Comparison of ENCODE assay signal across 20 cellular contexts in genomic region chr22:37884420-37884819, GRCh38. TPM values are rescaled to one million over a fixed set of nuclear protein-coding genes. Genes with fewer than 3 reads are reported as not detected.
DNase-seq lines count a peak whose midpoint lies in the region; ATAC-seq and TF ChIP-seq lines count a peak whose summit lies in the region.
"Had no signal": no experiment of that assay in that cellular context is flagged by ENCODE, and none has a peak within 500 bp of the region (broad histone marks: within the 10 kb centered on the region; RNA-seq: fewer than 3 reads in every experiment).

No MANE protein-coding gene starts in this region.

- H3K9me3 Mint-ChIP-seq in activated naive CD4-positive, alpha-beta T cell treated with anti-CD3 and anti-CD28 coated beads, Interleukin-2, amount 50 U/mL, for 72 hours: no peaks in the 10 kb centered on the region
- H3K9me3 Mint-ChIP-seq: IgD-negative memory B cell, neural progenitor cell had no signal

- H4K20me1 ChIP-seq in osteoblast (ENCODE audit: insufficient read depth, low read length): peaks cover 13% of the 10 kb centered on the region

- TF ChIP-seq CTCF in esophagus muscularis mucosa (IDR thresholded peaks at IDR 0.05) (no peak), osteoblast (IDR thresholded peaks at IDR 0.05; ENCODE audit: extremely low read depth, low read depth, low read length) (no peak), heart right ventricle (IDR thresholded peaks at IDR 0.05) (no peak)

- no peak for TF ChIP-seq POLR2A in esophagus muscularis mucosa (IDR thresholded peaks at IDR 0.05; ENCODE audit: low read depth)

- intact Hi-C loops in esophagus muscularis mucosa (cut with DNase I): no loop called here
- intact Hi-C loops in aorta (cut with DNase I): loop anchor here in 1 of 2 donors (5.0 kb wide), 1 partner anchor 48 kb away; no protein-coding TSS in a partner anchor
- intact Hi-C loops in heart right ventricle (cut with DNase I): loop anchor here in 2 of 10 donors (10.0 kb wide), 2 partner anchors 50 to 80 kb away; no protein-coding TSS in a partner anchor

- peak overlapping the region; percentile 50 for H3K4me2 ChIP-seq in osteoblast (ENCODE audit: insufficient read depth, low read length)
- H3K4me2 ChIP-seq: neural progenitor cell had no signal

- H3K36me3 ChIP-seq in esophagus muscularis mucosa (peaks cover 23 to 86% (median 63%) of the 10 kb centered on the region in 4 donors), osteoblast (ENCODE audit: insufficient read depth, low read length) (peaks cover 51% of the 10 kb centered on the region), aorta (ENCODE audit: control insufficient read depth in 1 of 2, insufficient read depth in 2 of 2, low read length in 1 of 2) (peaks cover 0 to 3% of the 10 kb centered on the region in 2 donors), heart right ventricle (peaks cover 0 to 97% (median 55%) of the 10 kb centered on the region in 9 donors)

- no peak overlapping the region for H3K4me3 ChIP-seq in esophagus muscularis mucosa
- no peak overlapping the region for H3K4me3 ChIP-seq in osteoblast (ENCODE audit: insufficient read depth, low read length)
- H3K4me3 ChIP-seq in aorta (ENCODE audit: low read length in 2 of 2): no peak overlapping the region
- H3K4me3 ChIP-seq in heart right ventricle: no peak overlapping the region
- H3K4me3 ChIP-seq: cardiac muscle cell, dorsolateral prefrontal cortex, neural progenitor cell had no signal

- no peaks in the 10 kb centered on the region for H3K9me3 ChIP-seq in esophagus muscularis mucosa
- no peaks in the 10 kb centered on the region for H3K9me3 ChIP-seq in osteoblast (ENCODE audit: low read depth, low read length)
- no peaks in the 10 kb centered on the region for H3K9me3 ChIP-seq in aorta (ENCODE audit: control insufficient read depth, low read length)
- H3K9me3 ChIP-seq in heart right ventricle: no peaks in the 10 kb centered on the region
- H3K9me3 ChIP-seq: BE2C, Caco-2 had no signal

- no peak for TF ChIP-seq EP300 in esophagus muscularis mucosa (IDR thresholded peaks at IDR 0.05)

- no peak for DNase-seq in activated naive CD4-positive, alpha-beta T cell treated with anti-CD3 and anti-CD28 coated beads, Interleukin-2, amount 50 U/mL, for 72 hours (ENCODE audit: low spot score in 2 of 2)
- DNase-seq in activated naive CD4-positive, alpha-beta T cell (lab: John Stamatoyannopoulos, UW): no peak
- DNase-seq in esophagus muscularis mucosa (ENCODE audit: extremely low spot score): no peak
- DNase-seq in osteoblast (ENCODE audit: insufficient read length, low spot score, missing footprints): peak; percentile 56
- DNase-seq in aorta: no peak
- DNase-seq in NOMO-1 treated with DMSO at 0.1 percent for 48 hours (lab: John Stamatoyannopoulos, UW; ENCODE audit: unreplicated experiment): no peak
- no peak for DNase-seq in heart right ventricle
- DNase-seq: activated CD4-positive, alpha-beta T cell treated with anti-CD3 and anti-CD28 coated beads for 4 hours; BE2C; Caco-2; dorsolateral prefrontal cortex; left colon; NCI-H1417 treated with DMSO at 0.1 percent for 48 hours; NCI-H510A treated with DMSO at 0.1 percent for 48 hours; stimulated activated CD4-positive, alpha-beta T cell treated with anti-CD3 and anti-CD28 coated beads, Interleukin-4, amount 100 ng/mL, for 4 hours had no signal

- peaks cover 12 to 13% of the 10 kb centered on the region in 2 donors for H3K36me3 Mint-ChIP-seq in activated naive CD4-positive, alpha-beta T cell treated with anti-CD3 and anti-CD28 coated beads, Interleukin-2, amount 50 U/mL, for 72 hours

- H3K27ac ChIP-seq in esophagus muscularis mucosa (replicated peaks in 1 of 4) (peak overlapping the region; percentile 70 to 82 (median 79)), osteoblast (ENCODE audit: low read depth, low read length) (peak overlapping the region; percentile 32), aorta (ENCODE audit: low read depth in 1 of 2, low read length in 2 of 2) (peak overlapping the region in 1 of 2 donors; percentile 57), heart right ventricle (no peak overlapping the region)
- H3K27ac ChIP-seq: cardiac muscle cell, epithelial cell of prostate, neural progenitor cell had no signal

- no peak for ATAC-seq in activated naive CD4-positive, alpha-beta T cell treated with anti-CD3 and anti-CD28 coated beads, Interleukin-2, amount 50 U/mL, for 72 hours
- peak; percentile 81 for ATAC-seq in aorta (ENCODE audit: low FRiP score)
- ATAC-seq in HG03097 (IDR thresholded peaks at IDR 0.05; ENCODE audit: low FRiP score, unreplicated experiment): no peak
- no peak for ATAC-seq in heart right ventricle
- ATAC-seq: left colon had no signal

- H3K27me3 ChIP-seq in esophagus muscularis mucosa: no peaks in the 10 kb centered on the region
- no peaks in the 10 kb centered on the region for H3K27me3 ChIP-seq in osteoblast (ENCODE audit: insufficient read depth, low read length)
- no peaks in the 10 kb centered on the region for H3K27me3 ChIP-seq in aorta (ENCODE audit: control insufficient read depth in 1 of 2, insufficient read depth in 2 of 2, low read length in 1 of 2)
- H3K27me3 ChIP-seq in heart right ventricle: no peaks in the 10 kb centered on the region
- H3K27me3 ChIP-seq: BE2C, cardiac muscle cell, dorsolateral prefrontal cortex, neural progenitor cell had no signal

- peaks cover 34% of the 10 kb centered on the region for H3K79me2 ChIP-seq in osteoblast (ENCODE audit: insufficient read depth, low read length)

- H3K4me1 ChIP-seq in esophagus muscularis mucosa: peaks cover 14 to 66% (median 54%) of the 10 kb centered on the region in 4 donors
- peaks cover 26% of the 10 kb centered on the region for H3K4me1 ChIP-seq in osteoblast (ENCODE audit: insufficient read depth, low read length)
- peaks cover 0 to 2% of the 10 kb centered on the region in 2 donors for H3K4me1 ChIP-seq in aorta (ENCODE audit: control insufficient read depth in 1 of 2, insufficient read depth in 2 of 2, low read length in 2 of 2)
- peaks cover 0 to 25% (median 9%) of the 10 kb centered on the region in 9 donors for H3K4me1 ChIP-seq in heart right ventricle
- H3K4me1 ChIP-seq: BE2C, Caco-2, neural progenitor cell had no signal

- WGBS in esophagus muscularis mucosa: 40% methylated on average over 6 of the region's 6 CpGs
- 7 to 9% methylated on average over 6 of the region's 6 CpGs for WGBS in aorta, 2 donors
- 81 to 83% methylated on average over 6 of the region's 6 CpGs for WGBS in heart right ventricle, 2 donors

- no peak overlapping the region for H2AFZ ChIP-seq in osteoblast (ENCODE audit: low read length)
- H2AFZ ChIP-seq: neural progenitor cell had no signal

- H3K27ac Mint-ChIP-seq in activated naive CD4-positive, alpha-beta T cell treated with anti-CD3 and anti-CD28 coated beads, Interleukin-2, amount 50 U/mL, for 72 hours: peak overlapping the region; percentile 9 to 32
- H3K27ac Mint-ChIP-seq: neural progenitor cell had no signal

RNA-seq across cellular contexts. Expression of gene MICALL1, which starts 21.7 kb away (rescaled TPM):
- 10 to 100 TPM; 13.9 to 16.5 TPM for total RNA-seq in activated naive CD4-positive, alpha-beta T cell treated with anti-CD3 and anti-CD28 coated beads, Interleukin-2, amount 50 U/mL, for 72 hours
- 100 to 1,000 TPM in 1 of 4 donors, 10 to 100 TPM in 3; 51.2 to 136 (median 71.2) TPM for total RNA-seq in esophagus muscularis mucosa
- 29.5 and 36.9 TPM in 2 replicates for total RNA-seq in osteoblast
- total RNA-seq in aorta: 10 to 100 TPM; 24.2 to 39.3 TPM
- polyA plus RNA-seq in aorta: 10 to 100 TPM in 1 of 2 donors, 1 to 10 TPM in 1; 7.0 to 12.8 TPM
- 10 to 100 TPM; 13.0 to 26.9 (median 16.5) TPM for total RNA-seq in heart right ventricle
- polyA plus RNA-seq in heart right ventricle: 10 to 100 TPM in 1 of 2 donors, 1 to 10 TPM in 1; 9.3 to 10.3 TPM

RNA-seq across cellular contexts. Expression of gene EIF3L, which starts 35.2 kb away (rescaled TPM):
- total RNA-seq in activated naive CD4-positive, alpha-beta T cell treated with anti-CD3 and anti-CD28 coated beads, Interleukin-2, amount 50 U/mL, for 72 hours: 1,000 to 10,000 TPM in 1 of 2 donors, 100 to 1,000 TPM in 1; 699 to 1,046 TPM
- total RNA-seq in esophagus muscularis mucosa (100 to 1,000 TPM; 348 to 494 (median 425) TPM), osteoblast (280 and 330 TPM in 2 replicates), aorta (100 to 1,000 TPM; 276 to 356 TPM), heart right ventricle (100 to 1,000 TPM; 304 to 489 (median 445) TPM)
- polyA plus RNA-seq in aorta (100 to 1,000 TPM; 307 to 366 TPM), heart right ventricle (100 to 1,000 TPM; 135 to 250 TPM)

RNA-seq across cellular contexts. Expression of gene ANKRD54, which starts 40.3 kb away (rescaled TPM):
- 10 to 100 TPM; 16.6 to 22.4 TPM for total RNA-seq in activated naive CD4-positive, alpha-beta T cell treated with anti-CD3 and anti-CD28 coated beads, Interleukin-2, amount 50 U/mL, for 72 hours
- total RNA-seq in esophagus muscularis mucosa: 10 to 100 TPM; 27.4 to 64.2 (median 48.1) TPM
- 20.6 and 23.9 TPM in 2 replicates for total RNA-seq in osteoblast
- total RNA-seq in aorta: 10 to 100 TPM; 11.0 to 16.7 TPM
- polyA plus RNA-seq in aorta: 10 to 100 TPM; 12.4 to 17.3 TPM
- total RNA-seq in heart right ventricle: 10 to 100 TPM; 11.2 to 21.5 (median 14.4) TPM
- polyA plus RNA-seq in heart right ventricle: 10 to 100 TPM; 17.4 to 19.4 TPM

Comparison
In these comparisons a context has a peak if more than half of its experiments do, and no peak if none do; other contexts are left out.
1. H3K27ac ChIP-seq: peak in esophagus muscularis mucosa (4 of 4) and osteoblast (single experiment); none in heart right ventricle (0 of 10).